In genomic region chr4:6917445-6918241, GRCh38 we compare ENCODE assay signal across 1 cellular context.
TF ChIP-seq lines count a peak whose summit lies in the region.

No MANE protein-coding gene starts in this region.

TF ChIP-seq in HepG2, 621 proteins besides CTCF, POLR2A, EP300 and RAD21 (continued from another document and continues in another):
- 0 out of 2 replicates have a peak, but pooled peaks have one; percentile 63 for TF ChIP-seq NFAT5 (CRISPR knock-in tag; IDR thresholded peaks at IDR 0.05)
- TF ChIP-seq CHD2 (IDR thresholded peaks at IDR 0.05; ENCODE audit: low read depth, low read length): no peak
- TF ChIP-seq ZNF280B (CRISPR knock-in tag; IDR thresholded peaks at IDR 0.05; ENCODE audit: borderline replicate concordance): peak; percentile 40; the same call in 1 of the 2 replicates
- TF ChIP-seq WIZ (CRISPR knock-in tag; IDR thresholded peaks at IDR 0.05): no peak
- TF ChIP-seq BRCA1 (CRISPR knock-in tag; IDR thresholded peaks at IDR 0.05): peak; percentile 71; the same call in 1 of the 2 replicates
- no peak for TF ChIP-seq ZNF850 (CRISPR knock-in tag; conservative IDR thresholded peaks at IDR 0.05)
- no peak for TF ChIP-seq SETDB1 (CRISPR knock-in tag; IDR thresholded peaks at IDR 0.05; ENCODE audit: borderline replicate concordance)
- TF ChIP-seq ATRX (CRISPR knock-in tag; IDR thresholded peaks at IDR 0.05; ENCODE audit: borderline replicate concordance): no peak
- no peak for TF ChIP-seq ZNF460 (CRISPR knock-in tag; IDR thresholded peaks at IDR 0.05; ENCODE audit: borderline replicate concordance)
- peak; percentile 92 for TF ChIP-seq HOXD1 (CRISPR knock-in tag; IDR thresholded peaks at IDR 0.05)
- TF ChIP-seq ZFP1 (CRISPR knock-in tag; IDR thresholded peaks at IDR 0.05): 0 out of 2 replicates have a peak, but pooled peaks have one; percentile 42
- TF ChIP-seq ZNF251 (CRISPR knock-in tag; IDR thresholded peaks at IDR 0.05): no peak
- no peak for TF ChIP-seq FOXP1 (IDR thresholded peaks at IDR 0.05)
- peak; percentile 85 for TF ChIP-seq FOXP1 (CRISPR knock-in tag; IDR thresholded peaks at IDR 0.05)
- TF ChIP-seq FOXA1 (IDR thresholded peaks at IDR 0.05): no peak
- TF ChIP-seq FOXA1 (CRISPR knock-in tag; IDR thresholded peaks at IDR 0.05): peak; percentile 93
- no peak for TF ChIP-seq GMEB2 (CRISPR knock-in tag; IDR thresholded peaks at IDR 0.05; ENCODE audit: low read depth)
- TF ChIP-seq ATF6 (CRISPR knock-in tag; conservative IDR thresholded peaks at IDR 0.05): no peak
- no peak for TF ChIP-seq NAIF1 (CRISPR knock-in tag; IDR thresholded peaks at IDR 0.05; ENCODE audit: borderline replicate concordance)
- TF ChIP-seq CBFB (CRISPR knock-in tag; IDR thresholded peaks at IDR 0.05): peak; percentile 76
- TF ChIP-seq TRIM22 (IDR thresholded peaks at IDR 0.05): no peak
- peak; percentile 93 for TF ChIP-seq RARA (CRISPR knock-in tag; IDR thresholded peaks at IDR 0.05)
- TF ChIP-seq SMARCE1 (IDR thresholded peaks at IDR 0.05; ENCODE audit: borderline replicate concordance): no peak
- no peak for TF ChIP-seq FLYWCH1 (CRISPR knock-in tag; IDR thresholded peaks at IDR 0.05)
- TF ChIP-seq ZNF343 (CRISPR knock-in tag; IDR thresholded peaks at IDR 0.05): peak; percentile 93
- TF ChIP-seq ARID4A (CRISPR knock-in tag; IDR thresholded peaks at IDR 0.05; ENCODE audit: borderline replicate concordance): peak; percentile 81; the same call in 1 of the 2 replicates
- TF ChIP-seq ZFY (CRISPR knock-in tag; IDR thresholded peaks at IDR 0.05): peak; percentile 60; the same call in 1 of the 2 replicates
- 0 out of 2 replicates have a peak, but pooled peaks have one; percentile 17 for TF ChIP-seq NFATC3 (CRISPR knock-in tag; IDR thresholded peaks at IDR 0.05)
- no peak for TF ChIP-seq ZNF605 (CRISPR knock-in tag; IDR thresholded peaks at IDR 0.05)
- no peak for TF ChIP-seq KLF15 (CRISPR knock-in tag; IDR thresholded peaks at IDR 0.05; ENCODE audit: borderline replicate concordance)
- peak; percentile 23; the same call in 1 of the 2 replicates for TF ChIP-seq CEBPB (IDR thresholded peaks at IDR 0.05; ENCODE audit: borderline replicate concordance, low read depth, low read length)
- TF ChIP-seq ZBTB21 (CRISPR knock-in tag; IDR thresholded peaks at IDR 0.05): 0 out of 2 replicates have a peak, but pooled peaks have one; percentile 42
- TF ChIP-seq ZNF503 (CRISPR knock-in tag; IDR thresholded peaks at IDR 0.05): peak; percentile 96
- TF ChIP-seq ZNF652 (CRISPR knock-in tag; IDR thresholded peaks at IDR 0.05; ENCODE audit: borderline replicate concordance, low read depth): peak; percentile 30; the same call in 1 of the 2 replicates
- peak; percentile 44; the same call in 1 of the 2 replicates for TF ChIP-seq SATB2 (CRISPR knock-in tag; IDR thresholded peaks at IDR 0.05)
- TF ChIP-seq KDM6A (CRISPR knock-in tag; IDR thresholded peaks at IDR 0.05; ENCODE audit: low read depth): no peak
- TF ChIP-seq ZNF883 (CRISPR knock-in tag; IDR thresholded peaks at IDR 0.05; ENCODE audit: not compliant biosample characterization): peak; percentile 69
- no peak for TF ChIP-seq ZNF776 (CRISPR knock-in tag; IDR thresholded peaks at IDR 0.05)
- TF ChIP-seq ZNF839 (CRISPR knock-in tag; IDR thresholded peaks at IDR 0.05; ENCODE audit: borderline replicate concordance): no peak
- peak; percentile 20; the same call in 1 of the 2 replicates for TF ChIP-seq FOSL1 (CRISPR knock-in tag; IDR thresholded peaks at IDR 0.05; ENCODE audit: borderline replicate concordance)
- no peak for TF ChIP-seq ATAD3A (CRISPR knock-in tag; IDR thresholded peaks at IDR 0.05)
- TF ChIP-seq REL (CRISPR knock-in tag; conservative IDR thresholded peaks at IDR 0.05): peak; percentile 73; the same call in 1 of the 2 replicates
- TF ChIP-seq ZNF766 (CRISPR knock-in tag; IDR thresholded peaks at IDR 0.05; ENCODE audit: borderline replicate concordance): peak; percentile 84; the same call in 1 of the 2 replicates
- 0 out of 2 replicates have a peak, but pooled peaks have one; percentile 36 for TF ChIP-seq PHF8 (CRISPR knock-in tag; IDR thresholded peaks at IDR 0.05)
- no peak; the same call in 1 of the 2 replicates for TF ChIP-seq ZNF747 (CRISPR knock-in tag; IDR thresholded peaks at IDR 0.05; ENCODE audit: borderline replicate concordance)
- TF ChIP-seq ZNF292 (CRISPR knock-in tag; IDR thresholded peaks at IDR 0.05; ENCODE audit: borderline replicate concordance, low read depth): peak; percentile 73; the same call in 1 of the 2 replicates
- peak; percentile 67; the same call in 1 of the 2 replicates for TF ChIP-seq TIGD3 (CRISPR knock-in tag; IDR thresholded peaks at IDR 0.05; ENCODE audit: borderline replicate concordance)
